ENCODE assay signal across 15 cellular contexts in the genomic region with DNA sequence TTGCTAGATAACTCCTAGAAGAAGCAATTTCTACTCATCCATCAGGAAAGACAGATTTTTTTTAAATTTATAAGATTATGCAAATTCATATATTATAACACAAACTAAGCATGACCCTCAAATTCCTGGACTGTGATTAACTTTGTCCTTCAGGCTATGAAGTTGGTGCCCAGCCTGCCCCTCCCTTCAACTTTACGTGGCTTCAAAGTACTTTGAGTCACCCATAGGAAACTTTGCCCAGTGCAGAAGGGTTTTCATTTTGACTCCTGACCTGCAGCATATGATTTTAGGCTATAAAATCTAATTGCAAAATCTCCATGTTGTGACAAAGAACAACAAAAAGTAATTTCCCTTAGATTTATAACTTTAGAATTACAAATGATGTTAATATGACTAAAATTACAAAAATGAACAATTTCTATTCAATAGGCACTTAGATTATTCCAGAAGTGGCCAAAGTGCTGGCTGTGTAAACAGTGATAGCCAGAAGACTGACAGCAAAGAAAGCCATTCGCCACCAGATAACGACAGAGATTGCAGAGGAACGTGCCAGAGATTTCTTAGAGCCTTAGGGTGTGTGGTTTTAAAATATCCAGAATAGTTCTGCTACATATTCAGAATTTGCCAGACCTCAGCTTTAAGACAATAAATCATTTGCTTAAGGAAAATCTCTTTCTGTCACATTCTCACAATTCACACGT.
DNase-seq lines count a peak whose midpoint lies in the region; ATAC-seq and TF ChIP-seq lines count a peak whose summit lies in the region.
"Had no signal": no experiment of that assay in that cellular context is flagged by ENCODE, and none has a peak within 500 bp of the region (broad histone marks: within the 10 kb centered on the region; RNA-seq: fewer than 3 reads in every experiment).

No MANE protein-coding gene starts in this region.

- TF ChIP-seq CTCF in MCF 10A (IDR thresholded peaks at IDR 0.05; ENCODE audit: unreplicated experiment) (no peak), breast epithelium (IDR thresholded peaks at IDR 0.05) (no peak), ascending aorta (IDR thresholded peaks at IDR 0.05) (no peak)

- no peak for ATAC-seq in HG03354 (IDR thresholded peaks at IDR 0.05; ENCODE audit: poor library complexity, severe bottlenecking, unreplicated experiment)

- POLR2A ChIA-PET in MCF 10A (lab: Yijun Ruan, JAX), result interaction anchor here (0.5 to 1.0 kb wide), 2 partner anchors 10 to 1106 kb away, joined by 3 read pairs; no protein-coding TSS in a partner anchor

- peaks cover 8% of the 10 kb centered on the region for H3K9me3 Mint-ChIP-seq in MCF 10A (ENCODE audit: unreplicated experiment)

- intact Hi-C loops in MCF 10A (cut with micrococcal nuclease) (no loop called here), breast epithelium (cut with DNase I; ENCODE audit: low total_unique reads) (no loop called here), ascending aorta (cut with DNase I) (no loop called here)

- CTCF ChIA-PET in MCF 10A (lab: Yijun Ruan, JAX), result interaction anchor here (0.9 to 1.4 kb wide), 4 partner anchors 14 to 196 kb away, joined by 3 to 4 read pairs (median 3); no protein-coding TSS in a partner anchor

- no peaks in the 10 kb centered on the region for H3K27me3 Mint-ChIP-seq in MCF 10A (ENCODE audit: insufficient read depth, unreplicated experiment)
- H3K27me3 Mint-ChIP-seq: activated CD4-positive, alpha-beta T cell treated with anti-CD3 and anti-CD28 coated beads, Interleukin-2, amount 10 ng/mL, durations not matched to agents 24 days and 14 days had no signal

- no peak for TF ChIP-seq POLR2A in breast epithelium (IDR thresholded peaks at IDR 0.05)

- H3K4me1 Mint-ChIP-seq in MCF 10A (ENCODE audit: insufficient read depth, unreplicated experiment), result peaks cover 21% of the 10 kb centered on the region
- H3K4me1 Mint-ChIP-seq: activated CD4-positive, alpha-beta T cell treated with anti-CD3 and anti-CD28 coated beads, Interleukin-2, amount 10 ng/mL, durations not matched to agents 24 days and 14 days had no signal

- H3K36me3 ChIP-seq in breast epithelium (no peaks in the 10 kb centered on the region), ascending aorta (no peaks in the 10 kb centered on the region)
- H3K36me3 ChIP-seq: stomach had no signal

- no peaks in the 10 kb centered on the region for H3K4me1 ChIP-seq in breast epithelium
- H3K4me1 ChIP-seq in ascending aorta, result peaks cover 0 to 9% of the 10 kb centered on the region in 2 donors

- H3K27me3 ChIP-seq in breast epithelium (no peaks in the 10 kb centered on the region), ascending aorta (no peaks in the 10 kb centered on the region)
- H3K27me3 ChIP-seq: stomach had no signal

- peak overlapping the region; percentile 31 for H3K4me3 Mint-ChIP-seq in MCF 10A (ENCODE audit: unreplicated experiment)
- H3K4me3 Mint-ChIP-seq: activated CD4-positive, alpha-beta T cell treated with anti-CD3 and anti-CD28 coated beads, Interleukin-2, amount 10 ng/mL, durations not matched to agents 24 days and 14 days had no signal

- DNase-seq in MCF 10A (ENCODE audit: unreplicated experiment), result peak; percentile 83
- DNase-seq in breast epithelium (ENCODE audit: low spot score in 2 of 2), result no peak
- DNase-seq in ascending aorta (ENCODE audit: low spot score in 2 of 2), result no peak
- peak; percentile 27 for DNase-seq in glomerular visceral epithelial cell (ENCODE audit: extremely low spot score)
- DNase-seq in stromal cell of bone marrow (ENCODE audit: low read depth), result peak; percentile 79
- no peak for DNase-seq in NCI-H1436 (lab: John Stamatoyannopoulos, UW)
- no peak for DNase-seq in SIG-M5 (lab: John Stamatoyannopoulos, UW)
- DNase-seq: activated CD4-positive, alpha-beta T cell treated with anti-CD3 and anti-CD28 coated beads, Interleukin-2, amount 10 ng/mL, durations not matched to agents 24 days and 14 days; activated effector memory CD4-positive, alpha-beta T cell treated with Interleukin-2 at 50 U/mL for 16 hours; NCI-H146; stimulated activated CD4-positive, alpha-beta T cell treated with anti-CD3 and anti-CD28 coated beads, Interleukin-4, amount 100 ng/mL, for 4 hours; stomach; T-helper 1 cell had no signal

- H3K36me3 Mint-ChIP-seq in MCF 10A (ENCODE audit: insufficient read depth, unreplicated experiment), result no peaks in the 10 kb centered on the region

- H3K27ac ChIP-seq in breast epithelium (no peak overlapping the region), ascending aorta (peak overlapping the region; percentile 3 to 44)
- H3K27ac ChIP-seq: 22Rv1, stomach had no signal

- BruUV-seq in MCF 10A (replicated peaks; lab: Mats Ljungman, UMichigan), result no TSS peak

- H3K4me3 ChIP-seq in breast epithelium (no peak overlapping the region), ascending aorta (no peak overlapping the region)
- H3K4me3 ChIP-seq: stomach had no signal

- H3K9me3 ChIP-seq in breast epithelium (no peaks in the 10 kb centered on the region), ascending aorta (no peaks in the 10 kb centered on the region)
- H3K9me3 ChIP-seq: stomach had no signal

- H3K27ac Mint-ChIP-seq in MCF 10A (ENCODE audit: low read depth, unreplicated experiment), result peak overlapping the region; percentile 78
- H3K27ac Mint-ChIP-seq: activated CD4-positive, alpha-beta T cell treated with anti-CD3 and anti-CD28 coated beads, Interleukin-2, amount 10 ng/mL, durations not matched to agents 24 days and 14 days had no signal

Comparison
In these comparisons a context has a peak if more than half of its experiments do, and no peak if none do; other contexts are left out.
1. DNase-seq: peak in MCF 10A (single experiment), glomerular visceral epithelial cell (single experiment) and stromal cell of bone marrow (single experiment); none in breast epithelium (0 of 2), ascending aorta (0 of 2), NCI-H1436 (single experiment) and SIG-M5 (single experiment).
2. H3K27ac ChIP-seq: peak in ascending aorta (2 of 2); none in breast epithelium (0 of 2).